ENCODE assay signal across 19 cellular contexts in genomic region chr16:2232094-2232990, GRCh38. TPM values are rescaled to one million over a fixed set of nuclear protein-coding genes. Genes with fewer than 3 reads are reported as not detected.
DNase-seq lines count a peak whose midpoint lies in the region; ATAC-seq, FAIRE-seq and TF ChIP-seq lines count a peak whose summit lies in the region.
"Had no signal": no experiment of that assay in that cellular context is flagged by ENCODE, and none has a peak within 500 bp of the region (broad histone marks: within the 10 kb centered on the region; RNA-seq: fewer than 3 reads in every experiment).

No MANE protein-coding gene starts in this region.

- H3K9me3 ChIP-seq in HEK293 (ENCODE audit: control insufficient read depth, insufficient read depth, low read depth, low read length) (no peaks in the 10 kb centered on the region), kidney (ENCODE audit: control insufficient read depth in 1 of 2, low read length in 2 of 2) (no peaks in the 10 kb centered on the region), neuronal stem cell (replicated peaks in 1 of 2; ENCODE audit: control insufficient read depth in 2 of 2, insufficient read depth in 1 of 2, low read depth in 1 of 2, low read length in 2 of 2) (peaks cover 0 to 1% of the 10 kb centered on the region in 2 donors)
- H3K9me3 ChIP-seq: BLaER1 had no signal

- peaks cover 21% of the 10 kb centered on the region for H3K79me1 ChIP-seq in neuronal stem cell (ENCODE audit: low read depth, low read length)

- in situ Hi-C loops in G401 (cut with HindIII; ENCODE audit: low sequenced_read_pairs) = no loop called here

- POLR2A ChIA-PET in HEK293 (lab: Yijun Ruan, JAX) = interaction anchor here (0.8 to 2.0 kb wide), 5 partner anchors 9 to 77 kb away, joined by 3 to 6 read pairs (median 3); partner anchors contain the start of genes E4F1, ECI1, PGP and TRAF7
- POLR2A ChIA-PET in MCF 10A (lab: Yijun Ruan, JAX) = interaction anchor here (1.1 kb wide), 1 partner anchor 9 kb away, joined by 4 read pairs; no protein-coding TSS in a partner anchor

- H3K18ac ChIP-seq in neuronal stem cell (ENCODE audit: low read length) = no peak overlapping the region

- H3K14ac ChIP-seq in neuronal stem cell (ENCODE audit: low read length) = no peak overlapping the region

- no peaks in the 10 kb centered on the region for H3K27me3 Mint-ChIP-seq in MCF 10A (ENCODE audit: insufficient read depth, unreplicated experiment)

- H2BK5ac ChIP-seq in neuronal stem cell (ENCODE audit: low read length) = no peak overlapping the region

- ATAC-seq in HG02571 (IDR thresholded peaks at IDR 0.05; ENCODE audit: unreplicated experiment) = no peak
- ATAC-seq: GM12878 had no signal

- H3K27me3 ChIP-seq in neuronal stem cell (ENCODE audit: control insufficient read depth in 3 of 3, insufficient read depth in 3 of 3, low read depth in 1 of 3, low read length in 3 of 3) = peaks cover 0 to 15% (median 3%) of the 10 kb centered on the region in 3 experiments

- BruUV-seq in MCF 10A (replicated peaks; lab: Mats Ljungman, UMichigan) = no TSS peak

- H3K27ac ChIP-seq in HEK293 (ENCODE audit: extremely low read depth, low read depth, low read length) (no peak overlapping the region), kidney (ENCODE audit: low read depth in 2 of 2, low read length in 2 of 2) (no peak overlapping the region), neuronal stem cell (replicated peaks; ENCODE audit: low read length) (no peak overlapping the region)
- H3K27ac ChIP-seq: BLaER1 had no signal

- no peak overlapping the region for H3K4me2 ChIP-seq in neuronal stem cell (ENCODE audit: insufficient read depth, low read length, poor library complexity, severe bottlenecking)
- H3K4me2 ChIP-seq: BLaER1 had no signal

- H3K4me3 Mint-ChIP-seq in MCF 10A (ENCODE audit: unreplicated experiment) = no peak overlapping the region
- H3K4me3 Mint-ChIP-seq: CD14-positive monocyte; CD4-positive, alpha-beta memory T cell; H9 had no signal

- H3K23ac ChIP-seq in neuronal stem cell (ENCODE audit: low read depth, low read length, poor library complexity) = peak overlapping the region; percentile 31

- H3K36me3 Mint-ChIP-seq in MCF 10A (ENCODE audit: insufficient read depth, unreplicated experiment) = peaks cover 56% of the 10 kb centered on the region

- peak; percentile 70 for DNase-seq in kidney
- DNase-seq in neuronal stem cell (ENCODE audit: low spot score) = no peak
- no peak for DNase-seq in MCF 10A (ENCODE audit: unreplicated experiment)
- no peak for DNase-seq in G401 (ENCODE audit: low spot score)
- DNase-seq in kidney tubule cell (ENCODE audit: low spot score) = no peak
- DNase-seq: 8988T; CD4-positive, alpha-beta memory T cell; DMS153; DMS79; GF-D8; H9; IMR-90 had no signal

- peak overlapping the region; percentile 4 for H4K8ac ChIP-seq in neuronal stem cell (ENCODE audit: low read depth, low read length)

- FAIRE-seq in kidney (lab: Jason Lieb, UNC) = no peak
- FAIRE-seq: GM12878, GM19239, H1 had no signal

- H3K4me1 Mint-ChIP-seq in MCF 10A (ENCODE audit: insufficient read depth, unreplicated experiment) = no peaks in the 10 kb centered on the region
- H3K4me1 Mint-ChIP-seq: H9 had no signal

- TF ChIP-seq CTCF in HEK293 (tag by site-specific recombination; IDR thresholded peaks at IDR 0.05) (no peak), kidney (IDR thresholded peaks at IDR 0.05; ENCODE audit: borderline replicate concordance, extremely low read depth, insufficient read depth) (no peak), MCF 10A (IDR thresholded peaks at IDR 0.05; ENCODE audit: unreplicated experiment) (no peak)

- no peak overlapping the region for H3K4me3 ChIP-seq in HEK293 (ENCODE audit: low read depth, low read length)
- H3K4me3 ChIP-seq in kidney (ENCODE audit: low read length in 2 of 2) = no peak overlapping the region
- no peak overlapping the region for H3K4me3 ChIP-seq in neuronal stem cell (ENCODE audit: low read length in 2 of 2)
- H3K4me3 ChIP-seq: BLaER1, GM12878 had no signal

- no peak overlapping the region for H2AK5ac ChIP-seq in neuronal stem cell (ENCODE audit: low read depth, low read length)

- H3K9ac ChIP-seq in kidney (ENCODE audit: low read length in 2 of 2) (no peak overlapping the region), neuronal stem cell (ENCODE audit: low read depth, low read length, poor library complexity) (peak overlapping the region; percentile 77)
- H3K9ac ChIP-seq: BLaER1 had no signal

- H2BK15ac ChIP-seq in neuronal stem cell (ENCODE audit: low read length) = no peak overlapping the region

- H2BK12ac ChIP-seq in neuronal stem cell (ENCODE audit: low read length) = no peak overlapping the region

- H2AFZ ChIP-seq in neuronal stem cell (ENCODE audit: low read length) = no peak overlapping the region

- no peak overlapping the region for H3K27ac Mint-ChIP-seq in MCF 10A (ENCODE audit: low read depth, unreplicated experiment)
- H3K27ac Mint-ChIP-seq: H9 had no signal

- H2BK120ac ChIP-seq in neuronal stem cell (ENCODE audit: low read depth, low read length) = no peak overlapping the region

- no peak overlapping the region for H3K4ac ChIP-seq in neuronal stem cell (ENCODE audit: low read length)

- H3K36me3 ChIP-seq in HEK293 (ENCODE audit: control insufficient read depth in 2 of 2, insufficient read depth in 1 of 2, low read length in 2 of 2) (peaks cover 0 to 80% of the 10 kb centered on the region in 2 experiments; a peak in 1 of 3 replicates), kidney (ENCODE audit: control insufficient read depth in 1 of 2, insufficient read depth in 2 of 2, low read length in 2 of 2) (peaks cover 14 to 32% of the 10 kb centered on the region in 2 donors), neuronal stem cell (replicated peaks in 1 of 2; ENCODE audit: control insufficient read depth in 2 of 2, insufficient read depth in 2 of 2, low read length in 2 of 2) (peaks cover 44 to 86% of the 10 kb centered on the region in 2 donors)

- CTCF ChIA-PET in HEK293 (lab: Yijun Ruan, JAX) (no interaction called here), MCF 10A (lab: Yijun Ruan, JAX) (no interaction called here)

- H3K4me1 ChIP-seq in HEK293 (ENCODE audit: control insufficient read depth, insufficient read depth, low read length) = peaks cover 4% of the 10 kb centered on the region; the same call in 1 of the 2 replicates
- peaks cover 0 to 7% of the 10 kb centered on the region in 2 donors for H3K4me1 ChIP-seq in kidney (ENCODE audit: control insufficient read depth in 1 of 2, insufficient read depth in 1 of 2, low read depth in 1 of 2, low read length in 2 of 2)
- peaks cover 0 to 10% of the 10 kb centered on the region in 2 donors for H3K4me1 ChIP-seq in neuronal stem cell (ENCODE audit: control insufficient read depth in 2 of 2, insufficient read depth in 1 of 2, low read depth in 1 of 2, low read length in 2 of 2)

- WGBS in neuronal stem cell (ENCODE audit: extremely low coverage in 2 of 2, insufficient read length in 2 of 2, insufficient replicate concordance in 1 of 2), 2 donors = no CpG with 5 or more reads among the region's 41 CpGs

- H4K91ac ChIP-seq in neuronal stem cell (ENCODE audit: low read depth, low read length, poor library complexity) = no peak overlapping the region

- no peaks in the 10 kb centered on the region for H3K9me3 Mint-ChIP-seq in MCF 10A (ENCODE audit: unreplicated experiment)
- H3K9me3 Mint-ChIP-seq: CD4-positive, alpha-beta memory T cell; H9 had no signal

- intact Hi-C loops in kidney (cut with DNase I) = no loop called here
- intact Hi-C loops in MCF 10A (cut with micrococcal nuclease) = no loop called here

TF ChIP-seq in HEK293, 187 proteins besides CTCF, POLR2A, EP300 and RAD21:
- TF ChIP-seq GLIS1 (tag by site-specific recombination; IDR thresholded peaks at IDR 0.05) = no peak
- peak; percentile 57 for TF ChIP-seq GLIS2 (tag by site-specific recombination; IDR thresholded peaks at IDR 0.05)
- 0 out of 2 replicates have a peak, but pooled peaks have one; percentile 35 for TF ChIP-seq ZNF600 (tag by site-specific recombination; IDR thresholded peaks at IDR 0.05)
TF ChIP-seq in HEK293: peak in this region for 2.

RNA-seq across cellular contexts. Expression of gene DNASE1L2, which starts 3.9 kb away (rescaled TPM):
- total RNA-seq in kidney = 0.88 TPM
- polyA plus RNA-seq in kidney (ENCODE audit: insufficient read depth, low read depth, low replicate concordance) = 0.88 TPM
- 0.26 TPM for polyA plus RNA-seq in neuronal stem cell (2013, experiment 1 of 2)
- polyA plus RNA-seq in neuronal stem cell (2013, experiment 2 of 2) = 0.30 TPM
- total RNA-seq in MCF 10A (2022) = 1.5 and 3.8 TPM in 2 replicates
- 0.20 and 0.62 TPM in 2 replicates for total RNA-seq in G401 (2014; rRNA removed; shearing (Covaris generic))
- polyA plus RNA-seq: CD14-positive monocyte; CD4-positive, alpha-beta memory T cell had no signal

RNA-seq across cellular contexts. Expression of gene E4F1, which starts 9.0 kb away (rescaled TPM):
- total RNA-seq in kidney = 26.0 TPM
- 13.6 TPM for polyA plus RNA-seq in kidney (ENCODE audit: insufficient read depth, low read depth, low replicate concordance)
- polyA plus RNA-seq in neuronal stem cell (2013, experiment 1 of 2) = 10.6 TPM
- polyA plus RNA-seq in neuronal stem cell (2013, experiment 2 of 2) = 9.7 TPM
- total RNA-seq in MCF 10A (2022) = 26.2 and 28.4 TPM in 2 replicates
- total RNA-seq in G401 (2014; rRNA removed; shearing (Covaris generic)) = 40.4 and 59.4 TPM in 2 replicates

RNA-seq across cellular contexts. Expression of gene PGP, which starts 17.7 kb away (rescaled TPM):
- total RNA-seq in kidney (13.5 TPM), MCF 10A (2022) (11.3 and 12.0 TPM in 2 replicates)
- 21.2 TPM for polyA plus RNA-seq in kidney (ENCODE audit: insufficient read depth, low read depth, low replicate concordance)
- polyA plus RNA-seq in neuronal stem cell (2013, experiment 1 of 2) = 32.8 TPM
- 31.7 TPM for polyA plus RNA-seq in neuronal stem cell (2013, experiment 2 of 2)
- total RNA-seq in G401 (2014; rRNA removed; shearing (Covaris generic)) = 47.8 and 70.9 TPM in 2 replicates

RNA-seq across cellular contexts. Expression of gene ECI1, which starts 19.0 kb away (rescaled TPM):
- total RNA-seq in kidney (98.1 TPM), MCF 10A (2022) (115 and 154 TPM in 2 replicates)
- polyA plus RNA-seq in kidney (ENCODE audit: insufficient read depth, low read depth, low replicate concordance) = 233 TPM
- 58.4 TPM for polyA plus RNA-seq in neuronal stem cell (2013, experiment 1 of 2)
- polyA plus RNA-seq in neuronal stem cell (2013, experiment 2 of 2) = 57.0 TPM
- 52.9 and 71.9 TPM in 2 replicates for total RNA-seq in G401 (2014; rRNA removed; shearing (Covaris generic))

RNA-seq across cellular contexts. Expression of gene BRICD5, which starts 21.7 kb away (rescaled TPM):
- total RNA-seq in kidney = 7.2 TPM
- polyA plus RNA-seq in kidney (ENCODE audit: insufficient read depth, low read depth, low replicate concordance) = 8.2 TPM
- 9.0 TPM for polyA plus RNA-seq in neuronal stem cell (2013, experiment 1 of 2)
- polyA plus RNA-seq in neuronal stem cell (2013, experiment 2 of 2) = 9.1 TPM
- total RNA-seq in MCF 10A (2022) = 4.6 and 5.2 TPM in 2 replicates
- 1.9 and 2.1 TPM in 2 replicates for total RNA-seq in G401 (2014; rRNA removed; shearing (Covaris generic))
- polyA plus RNA-seq: CD14-positive monocyte had no signal
